35 cellular contexts compared by ENCODE assay signal in the genomic region with DNA sequence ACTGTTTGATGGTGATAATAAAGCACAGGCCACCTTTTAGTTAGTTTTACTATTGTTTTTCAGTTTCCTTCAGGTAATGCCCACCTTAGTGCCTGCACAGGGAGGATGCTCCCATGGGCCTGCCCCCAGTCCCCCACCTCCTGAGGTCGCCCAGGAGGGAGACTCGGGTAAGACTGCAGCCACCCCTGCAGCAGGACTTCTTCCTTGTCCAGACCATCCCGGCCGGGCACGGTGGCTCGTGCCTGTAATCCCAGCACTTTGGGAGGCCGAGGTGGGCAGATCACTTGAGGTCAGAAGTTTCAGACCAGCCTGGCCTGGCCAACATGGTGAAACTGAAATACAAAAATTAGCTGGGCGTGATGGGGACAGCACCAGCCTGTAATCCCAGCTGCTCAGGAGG.
"Had no signal": no experiment of that assay in that cellular context is flagged by ENCODE, and none has a peak within 500 bp of the region (broad histone marks: within the 10 kb centered on the region; RNA-seq: fewer than 3 reads in every experiment).

No MANE protein-coding gene starts in this region.

- H3K4me3 Mint-ChIP-seq: activated CD4-positive, alpha-beta memory T cell treated with anti-CD3 and anti-CD28 coated beads, Interleukin-2, amount 10 ng/mL, durations not matched to agents 7 days and 5 days; activated CD4-positive, alpha-beta T cell treated with anti-CD3 and anti-CD28 coated beads for 36 hours; activated CD4-positive, alpha-beta T cell treated with anti-CD3 and anti-CD28 coated beads, Interleukin-2, amount 10 ng/mL, durations not matched to agents 7 days and 5 days; activated CD8-positive, alpha-beta memory T cell treated with anti-CD3 and anti-CD28 coated beads, Interleukin-2, amount 10 ng/mL, durations not matched to agents 7 days and 5 days; activated CD8-positive, alpha-beta T cell treated with anti-CD3 and anti-CD28 coated beads, Interleukin-2, amount 10 ng/mL, durations not matched to agents 7 days and 5 days; activated naive CD4-positive, alpha-beta T cell treated with anti-CD3 and anti-CD28 coated beads for 36 hours; activated naive CD8-positive, alpha-beta T cell treated with anti-CD3 and anti-CD28 coated beads for 36 hours; activated T-cell treated with anti-CD3 and anti-CD28 coated beads, Interleukin-2, amount 50 U/mL, for 24 hours; T-helper 1 cell treated with Interleukin-12 subunit alpha and Interleukin-12 subunit beta and Interleukin-4 antibody, amounts not matched to agents 30 μg/mL and 1 μg/mL, for 36 hours; T-helper 2 cell treated with Interferon-gamma antibody and Interleukin-4, amounts not matched to agents 5 μg/mL and 100 μg/mL, for 36 hours; WTC11 had no signal

- H3K36me3 Mint-ChIP-seq: activated CD8-positive, alpha-beta memory T cell treated with anti-CD3 and anti-CD28 coated beads, Interleukin-2, amount 10 ng/mL, durations not matched to agents 7 days and 5 days; activated naive CD4-positive, alpha-beta T cell treated with anti-CD3 and anti-CD28 coated beads, Interleukin-2, amount 50 U/mL, for 72 hours; activated naive CD8-positive, alpha-beta T cell treated with anti-CD3 and anti-CD28 coated beads for 36 hours; WTC11 had no signal

- H3K27ac Mint-ChIP-seq: activated CD4-positive, alpha-beta memory T cell treated with anti-CD3 and anti-CD28 coated beads, Interleukin-2, amount 10 ng/mL, durations not matched to agents 7 days and 5 days; activated CD4-positive, alpha-beta T cell treated with anti-CD3 and anti-CD28 coated beads for 36 hours; activated CD4-positive, alpha-beta T cell treated with anti-CD3 and anti-CD28 coated beads, Interleukin-2, amount 10 ng/mL, durations not matched to agents 7 days and 5 days; activated CD8-positive, alpha-beta memory T cell treated with anti-CD3 and anti-CD28 coated beads, Interleukin-2, amount 10 ng/mL, durations not matched to agents 7 days and 5 days; activated CD8-positive, alpha-beta T cell treated with anti-CD3 and anti-CD28 coated beads, Interleukin-2, amount 10 ng/mL, durations not matched to agents 7 days and 5 days; activated naive CD4-positive, alpha-beta T cell treated with anti-CD3 and anti-CD28 coated beads for 36 hours; activated naive CD4-positive, alpha-beta T cell treated with anti-CD3 and anti-CD28 coated beads, Interleukin-2, amount 50 U/mL, for 72 hours; activated naive CD8-positive, alpha-beta T cell treated with anti-CD3 and anti-CD28 coated beads for 36 hours; activated T-cell treated with anti-CD3 and anti-CD28 coated beads, Interleukin-2, amount 50 U/mL, for 24 hours; T-helper 1 cell treated with Interleukin-12 subunit alpha and Interleukin-12 subunit beta and Interleukin-4 antibody, amounts not matched to agents 30 μg/mL and 1 μg/mL, for 36 hours; T-helper 2 cell treated with Interferon-gamma antibody and Interleukin-4, amounts not matched to agents 5 μg/mL and 100 μg/mL, for 36 hours; WTC11 had no signal

- H3K9me3 ChIP-seq: adrenal gland, body of pancreas, breast epithelium had no signal

- H3K36me3 ChIP-seq: adrenal gland, brain microvascular endothelial cell, breast epithelium, WERI-Rb-1 had no signal

- H3K9me3 Mint-ChIP-seq: activated CD4-positive, alpha-beta memory T cell treated with anti-CD3 and anti-CD28 coated beads, Interleukin-2, amount 10 ng/mL, durations not matched to agents 7 days and 5 days; activated CD4-positive, alpha-beta T cell treated with anti-CD3 and anti-CD28 coated beads, Interleukin-2, amount 10 ng/mL, durations not matched to agents 7 days and 5 days; activated naive CD4-positive, alpha-beta T cell treated with anti-CD3 and anti-CD28 coated beads for 36 hours; activated naive CD4-positive, alpha-beta T cell treated with anti-CD3 and anti-CD28 coated beads, Interleukin-2, amount 50 U/mL, for 72 hours; activated naive CD8-positive, alpha-beta T cell treated with anti-CD3 and anti-CD28 coated beads for 36 hours; activated T-cell treated with anti-CD3 and anti-CD28 coated beads, Interleukin-2, amount 50 U/mL, for 24 hours; T-helper 1 cell treated with Interleukin-12 subunit alpha and Interleukin-12 subunit beta and Interleukin-4 antibody, amounts not matched to agents 30 μg/mL and 1 μg/mL, for 36 hours; T-helper 2 cell treated with Interferon-gamma antibody and Interleukin-4, amounts not matched to agents 5 μg/mL and 100 μg/mL, for 36 hours had no signal

- H3K27ac ChIP-seq: adrenal gland, body of pancreas, brain microvascular endothelial cell, breast epithelium, WERI-Rb-1 had no signal

- H3K4me3 ChIP-seq: adrenal gland, body of pancreas, breast epithelium had no signal

- ATAC-seq: activated CD4-positive, alpha-beta T cell treated with anti-CD3 and anti-CD28 coated beads for 36 hours; activated CD4-positive, CD25-positive, alpha-beta regulatory T cell treated with anti-CD3 and anti-CD28 coated beads, Interleukin-2, amount 50 U/mL, for 24 hours; activated CD8-positive, alpha-beta memory T cell treated with anti-CD3 and anti-CD28 coated beads, Interleukin-2, amount 10 ng/mL, durations not matched to agents 7 days and 5 days; activated CD8-positive, alpha-beta T cell treated with anti-CD3 and anti-CD28 coated beads, Interleukin-2, amount 10 ng/mL, durations not matched to agents 7 days and 5 days; activated naive CD4-positive, alpha-beta T cell treated with anti-CD3 and anti-CD28 coated beads, Interleukin-2, amount 50 U/mL, for 72 hours; WTC11 had no signal

- H3K4me1 Mint-ChIP-seq: activated CD4-positive, alpha-beta memory T cell treated with anti-CD3 and anti-CD28 coated beads, Interleukin-2, amount 10 ng/mL, durations not matched to agents 7 days and 5 days; activated CD4-positive, alpha-beta T cell treated with anti-CD3 and anti-CD28 coated beads for 36 hours; activated CD4-positive, alpha-beta T cell treated with anti-CD3 and anti-CD28 coated beads, Interleukin-2, amount 10 ng/mL, durations not matched to agents 7 days and 5 days; activated CD8-positive, alpha-beta memory T cell treated with anti-CD3 and anti-CD28 coated beads, Interleukin-2, amount 10 ng/mL, durations not matched to agents 7 days and 5 days; activated naive CD8-positive, alpha-beta T cell treated with anti-CD3 and anti-CD28 coated beads for 36 hours had no signal

- DNase-seq: activated CD4-positive, alpha-beta memory T cell treated with anti-CD3 and anti-CD28 coated beads, Interleukin-2, amount 10 ng/mL, durations not matched to agents 7 days and 5 days; activated CD4-positive, alpha-beta T cell treated with anti-CD3 and anti-CD28 coated beads for 1 hour; activated CD4-positive, alpha-beta T cell treated with anti-CD3 and anti-CD28 coated beads for 36 hours; activated CD4-positive, alpha-beta T cell treated with anti-CD3 and anti-CD28 coated beads for 48 hours; activated CD4-positive, alpha-beta T cell treated with anti-CD3 and anti-CD28 coated beads, Interleukin-2, amount 10 ng/mL, durations not matched to agents 7 days and 5 days; activated CD4-positive, alpha-beta T cell treated with anti-CD3 and anti-CD28 coated beads, Interleukin-2, amount 50 U/mL, for 48 hours; activated CD4-positive, CD25-positive, alpha-beta regulatory T cell; activated CD8-positive, alpha-beta memory T cell treated with anti-CD3 and anti-CD28 coated beads for 24 hours; activated CD8-positive, alpha-beta memory T cell treated with anti-CD3 and anti-CD28 coated beads, Interleukin-2, amount 10 ng/mL, durations not matched to agents 7 days and 5 days; activated CD8-positive, alpha-beta memory T cell treated with anti-CD3 and anti-CD28 coated beads, Interleukin-2, amount 50 U/mL, for 48 hours; activated CD8-positive, alpha-beta T cell treated with anti-CD3 and anti-CD28 coated beads, Interleukin-2, amount 10 ng/mL, durations not matched to agents 7 days and 5 days; activated effector memory CD4-positive, alpha-beta T cell treated with anti-CD3 and anti-CD28 coated beads, Interleukin-2, amount 50 U/mL, for 16 hours; activated gamma-delta T cell treated with Interleukin-2 at 50 U/mL for 16 hours; activated naive CD4-positive, alpha-beta T cell; activated naive CD4-positive, alpha-beta T cell treated with anti-CD3 and anti-CD28 coated beads for 36 hours; activated naive CD4-positive, alpha-beta T cell treated with anti-CD3 and anti-CD28 coated beads, Interleukin-2, amount 50 U/mL, for 16 hours; activated naive CD8-positive, alpha-beta T cell treated with anti-CD3 and anti-CD28 coated beads for 36 hours; activated T-cell treated with anti-CD3 and anti-CD28 coated beads, Interleukin-2, amount 50 U/mL, for 24 hours; activated T-cell treated with anti-CD3 and anti-CD28 coated beads, Interleukin-2, amount 50 U/mL, for 48 hours; adrenal gland; amniotic stem cell; aorta; body of pancreas; brain microvascular endothelial cell; central memory CD4-positive, alpha-beta T cell; T-helper 1 cell; T-helper 2 cell; T-helper 9 cell; WERI-Rb-1 had no signal

- H3K27me3 Mint-ChIP-seq: activated CD4-positive, alpha-beta T cell treated with anti-CD3 and anti-CD28 coated beads for 36 hours; activated naive CD8-positive, alpha-beta T cell treated with anti-CD3 and anti-CD28 coated beads for 36 hours; activated T-cell treated with anti-CD3 and anti-CD28 coated beads, Interleukin-2, amount 50 U/mL, for 24 hours had no signal

- H3K4me1 ChIP-seq: adrenal gland, breast epithelium had no signal

- H3K27me3 ChIP-seq: adrenal gland, body of pancreas, brain microvascular endothelial cell, breast epithelium had no signal
